Comparison of ENCODE assay signal across 9 cellular contexts in genomic region chr15:73050561-73051297, GRCh38. TPM values are rescaled to one million over a fixed set of nuclear protein-coding genes. Genes with fewer than 3 reads are reported as not detected.
DNase-seq lines count a peak whose midpoint lies in the region; ATAC-seq, FAIRE-seq and TF ChIP-seq lines count a peak whose summit lies in the region.
"Had no signal": no experiment of that assay in that cellular context is flagged by ENCODE, and none has a peak within 500 bp of the region (broad histone marks: within the 10 kb centered on the region; RNA-seq: fewer than 3 reads in every experiment).

No MANE protein-coding gene starts in this region.

- ATAC-seq in activated CD8-positive, alpha-beta T cell treated with anti-CD3 and anti-CD28 coated beads for 36 hours: no peak
- no peak for ATAC-seq in HG02678 (IDR thresholded peaks at IDR 0.05; ENCODE audit: unreplicated experiment)

- no peaks in the 10 kb centered on the region for H3K36me3 Mint-ChIP-seq in activated CD8-positive, alpha-beta T cell treated with anti-CD3 and anti-CD28 coated beads for 36 hours (ENCODE audit: low read depth)

- H3K9ac ChIP-seq in HUES6 (ENCODE audit: low read length): peak overlapping the region; percentile 63

- peaks cover 16% of the 10 kb centered on the region; the same call in 1 of the 2 replicates for H3K4me1 ChIP-seq in HUES6 (ENCODE audit: control insufficient read depth, insufficient read depth, low read length)

- no peak for FAIRE-seq in GM12892 (lab: Jason Lieb, UNC)

- TF ChIP-seq CTCF in activated CD8-positive, alpha-beta T cell treated with anti-CD3 and anti-CD28 coated beads for 36 hours (IDR thresholded peaks at IDR 0.05): no peak

- no peaks in the 10 kb centered on the region for H3K36me3 ChIP-seq in HUES6 (ENCODE audit: control insufficient read depth, insufficient read depth, low read length)

- H3K4me3 Mint-ChIP-seq in activated CD8-positive, alpha-beta T cell treated with anti-CD3 and anti-CD28 coated beads for 36 hours: peak overlapping the region; percentile 62

- POLR2A ChIA-PET in activated CD8-positive, alpha-beta T cell treated with anti-CD3 and anti-CD28 coated beads for 36 hours (lab: Charles Lee): no interaction called here

- intact Hi-C loops in activated CD8-positive, alpha-beta T cell treated with anti-CD3 and anti-CD28 coated beads for 36 hours (cut with micrococcal nuclease): no loop called here

- H3K27ac Mint-ChIP-seq in activated CD8-positive, alpha-beta T cell treated with anti-CD3 and anti-CD28 coated beads for 36 hours: no peak overlapping the region
- H3K27ac Mint-ChIP-seq: dendritic cell treated with granulocyte-macrophage colony-stimulating factor and Interleukin-4, amounts not matched to agents 40 ng/mL and 50 ng/mL, for 4 days had no signal

- no peaks in the 10 kb centered on the region for H3K9me3 ChIP-seq in HUES6 (ENCODE audit: control insufficient read depth, insufficient read depth, low read depth, low read length)

- CTCF ChIA-PET in activated CD8-positive, alpha-beta T cell treated with anti-CD3 and anti-CD28 coated beads for 36 hours (lab: Charles Lee): no interaction called here

- H3K4me1 Mint-ChIP-seq in activated CD8-positive, alpha-beta T cell treated with anti-CD3 and anti-CD28 coated beads for 36 hours (ENCODE audit: low read depth): peaks cover 8% of the 10 kb centered on the region

- no peaks in the 10 kb centered on the region for H3K9me3 Mint-ChIP-seq in activated CD8-positive, alpha-beta T cell treated with anti-CD3 and anti-CD28 coated beads for 36 hours
- H3K9me3 Mint-ChIP-seq: dendritic cell treated with granulocyte-macrophage colony-stimulating factor and Interleukin-4, amounts not matched to agents 40 ng/mL and 50 ng/mL, for 4 days had no signal

- peaks cover 28% of the 10 kb centered on the region for H3K27me3 Mint-ChIP-seq in activated CD8-positive, alpha-beta T cell treated with anti-CD3 and anti-CD28 coated beads for 36 hours

- no peaks in the 10 kb centered on the region for H3K27me3 ChIP-seq in HUES6 (ENCODE audit: control insufficient read depth, insufficient read depth, low read length)

- no peak for TF ChIP-seq POLR2A in GM12892 (IDR thresholded peaks at IDR 0.05; ENCODE audit: low read depth, low read length)

- H3K27ac ChIP-seq in HUES6 (ENCODE audit: low read depth, low read length): no peak overlapping the region; the same call in 1 of the 2 replicates
- H3K27ac ChIP-seq in skin epidermis: peak overlapping the region in 9 of 21 experiments; percentile 68 to 95 (median 88)

- no peak for DNase-seq in activated CD8-positive, alpha-beta T cell treated with anti-CD3 and anti-CD28 coated beads for 36 hours
- DNase-seq in NCI-H1105 (lab: John Stamatoyannopoulos, UW) (no peak), GM12892 (ENCODE audit: insufficient read length) (no peak), OCI-M2 (lab: John Stamatoyannopoulos, UW; ENCODE audit: unreplicated experiment) (no peak)

- H3K4me3 ChIP-seq in HUES6 (ENCODE audit: low read depth, low read length): peak overlapping the region; percentile 63
- peak overlapping the region; percentile 66 for H3K4me3 ChIP-seq in iPS-11a (ENCODE audit: low read depth, low read length)
- H3K4me3 ChIP-seq in skin epidermis: peak overlapping the region in 6 of 7 experiments; percentile 64 to 88 (median 71)

RNA-seq across cellular contexts. Expression of gene NEO1, which starts 1.5 kb away (rescaled TPM):
- 1 to 10 TPM; 2.8 to 3.1 TPM for total RNA-seq in activated CD8-positive, alpha-beta T cell treated with anti-CD3 and anti-CD28 coated beads for 36 hours
- 0.11 TPM for polyA plus RNA-seq in GM12892 (2012; ENCODE audit: missing spikeins)
